10 cellular contexts compared by ENCODE assay signal in the genomic region with DNA sequence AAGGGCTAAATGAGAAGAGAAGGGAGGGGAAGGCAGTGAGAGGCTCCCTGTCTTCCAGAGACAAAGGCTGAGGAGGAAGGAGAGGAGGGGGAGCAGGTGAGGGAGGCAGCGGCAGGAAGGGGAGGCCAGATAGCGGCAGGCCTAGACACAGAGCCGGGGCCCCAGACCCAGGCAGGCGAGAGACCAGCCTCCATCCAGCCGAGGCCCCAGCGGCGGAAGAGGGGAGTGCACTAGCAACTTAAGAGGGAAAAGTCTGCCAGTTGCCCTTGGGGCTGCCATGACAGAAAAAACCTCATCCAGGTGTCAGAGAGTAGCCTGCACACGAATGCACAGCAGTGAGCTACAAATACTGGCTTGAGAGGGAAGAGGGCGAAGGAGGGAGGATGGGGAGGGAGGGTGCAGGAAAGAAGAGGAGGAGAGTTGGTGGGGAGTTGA. TPM values are rescaled to one million over a fixed set of nuclear protein-coding genes. Genes with fewer than 3 reads are reported as not detected.
DNase-seq lines count a peak whose midpoint lies in the region; ATAC-seq and TF ChIP-seq lines count a peak whose summit lies in the region.
"Had no signal": no experiment of that assay in that cellular context is flagged by ENCODE, and none has a peak within 500 bp of the region (broad histone marks: within the 10 kb centered on the region; RNA-seq: fewer than 3 reads in every experiment).

No MANE protein-coding gene starts in this region.

- H3K27me3 Mint-ChIP-seq in Caco-2 (ENCODE audit: insufficient read depth, unreplicated experiment) (no peaks in the 10 kb centered on the region), type B pancreatic cell (peaks cover 23% of the 10 kb centered on the region), HFFc6 (ENCODE audit: insufficient read depth) (peaks cover 18% of the 10 kb centered on the region)
- H3K27me3 Mint-ChIP-seq in activated T-cell treated with anti-CD3 and anti-CD28 coated beads, Interleukin-2, amount 50 U/mL, for 24 hours: peaks cover 11% of the 10 kb centered on the region

- H3K27me3 ChIP-seq in Caco-2 (replicated peaks; ENCODE audit: control insufficient read depth, insufficient read depth, low read length) (no peaks in the 10 kb centered on the region), Loucy (ENCODE audit: insufficient read depth, low read length, poor library complexity, severe bottlenecking) (no peaks in the 10 kb centered on the region)

- H3K9me3 ChIP-seq in Caco-2: no peaks in the 10 kb centered on the region
- no peaks in the 10 kb centered on the region for H3K9me3 ChIP-seq in Loucy (ENCODE audit: insufficient read depth, low read depth, low read length)

- peak in 1 of 2 experiments; percentile 34 for TF ChIP-seq CTCF in Caco-2 (IDR thresholded peaks at IDR 0.05; ENCODE audit: insufficient read depth in 1 of 2, low read depth in 1 of 2, low read length in 1 of 2, severe bottlenecking in 1 of 2, unreplicated experiment in 1 of 2)
- peak; percentile 38 for TF ChIP-seq CTCF in Loucy (conservative IDR thresholded peaks at IDR 0.05; ENCODE audit: low read length)
- TF ChIP-seq CTCF in type B pancreatic cell (conservative IDR thresholded peaks at IDR 0.05): peak; percentile 76
- no peak for TF ChIP-seq CTCF in omental fat pad (IDR thresholded peaks at IDR 0.05)
- TF ChIP-seq CTCF in HFFc6 (IDR thresholded peaks at IDR 0.05): no peak

- peak overlapping the region; percentile 40; the same call in 1 of the 2 replicates for H2AFZ ChIP-seq in Loucy (ENCODE audit: low read length)

- H3K4me1 ChIP-seq in Caco-2 (peaks cover 62% of the 10 kb centered on the region), Loucy (ENCODE audit: insufficient read depth, low read length, poor library complexity, severe bottlenecking) (peaks cover 34% of the 10 kb centered on the region)

- ATAC-seq in left colon: peak; percentile 14
- ATAC-seq in omental fat pad (ENCODE audit: low FRiP score): no peak
- ATAC-seq in HG03025 (IDR thresholded peaks at IDR 0.05; ENCODE audit: low FRiP score, unreplicated experiment): no peak

- no peaks in the 10 kb centered on the region for H4K20me1 ChIP-seq in Loucy (ENCODE audit: insufficient read depth, low read length, poor library complexity, severe bottlenecking)

- DNase-seq in Caco-2: peak; percentile 63 to 67
- peak; percentile 46 for DNase-seq in activated T-cell treated with anti-CD3 and anti-CD28 coated beads, Interleukin-2, amount 50 U/mL, for 24 hours
- no peak for DNase-seq in left colon
- peak; percentile 85 for DNase-seq in type B pancreatic cell (ENCODE audit: extremely low spot score, unreplicated experiment)
- no peak for DNase-seq in omental fat pad (ENCODE audit: low spot score)
- no peak for DNase-seq in HFFc6

- H3K9me3 Mint-ChIP-seq in Caco-2 (ENCODE audit: unreplicated experiment): no peaks in the 10 kb centered on the region
- H3K9me3 Mint-ChIP-seq in activated T-cell treated with anti-CD3 and anti-CD28 coated beads, Interleukin-2, amount 50 U/mL, for 24 hours: no peaks in the 10 kb centered on the region
- H3K9me3 Mint-ChIP-seq in type B pancreatic cell: no peaks in the 10 kb centered on the region
- H3K9me3 Mint-ChIP-seq in HFFc6: no peaks in the 10 kb centered on the region

- H3K4me1 Mint-ChIP-seq in Caco-2 (ENCODE audit: low read depth, unreplicated experiment): peaks cover 56% of the 10 kb centered on the region
- no peaks in the 10 kb centered on the region for H3K4me1 Mint-ChIP-seq in activated T-cell treated with anti-CD3 and anti-CD28 coated beads, Interleukin-2, amount 50 U/mL, for 24 hours (ENCODE audit: low read depth)
- peaks cover 59% of the 10 kb centered on the region for H3K4me1 Mint-ChIP-seq in type B pancreatic cell (ENCODE audit: unreplicated experiment)
- H3K4me1 Mint-ChIP-seq in HFFc6 (ENCODE audit: low read depth): peaks cover 8% of the 10 kb centered on the region

- POLR2A ChIA-PET in Caco-2 (lab: Charles Lee): no interaction called here

- H3K36me3 ChIP-seq in Caco-2 (ENCODE audit: control insufficient read depth, insufficient read depth, low read length) (no peaks in the 10 kb centered on the region), Loucy (ENCODE audit: insufficient read depth, low read length) (no peaks in the 10 kb centered on the region)

- peak overlapping the region; percentile 27 for H3K27ac Mint-ChIP-seq in Caco-2 (ENCODE audit: unreplicated experiment)
- H3K27ac Mint-ChIP-seq in activated T-cell treated with anti-CD3 and anti-CD28 coated beads, Interleukin-2, amount 50 U/mL, for 24 hours: no peak overlapping the region
- H3K27ac Mint-ChIP-seq in type B pancreatic cell: peak overlapping the region; percentile 88
- no peak overlapping the region for H3K27ac Mint-ChIP-seq in HFFc6

- intact Hi-C loops in Caco-2 (cut with micrococcal nuclease; ENCODE audit: unreplicated experiment) (no loop called here), left colon (cut with DNase I, micrococcal nuclease) (no loop called here)

- H3K4me3 Mint-ChIP-seq in Caco-2 (ENCODE audit: unreplicated experiment): no peak overlapping the region
- H3K4me3 Mint-ChIP-seq in activated T-cell treated with anti-CD3 and anti-CD28 coated beads, Interleukin-2, amount 50 U/mL, for 24 hours: no peak overlapping the region
- H3K4me3 Mint-ChIP-seq in type B pancreatic cell: peak overlapping the region; percentile 74
- no peak overlapping the region for H3K4me3 Mint-ChIP-seq in HFFc6

- BruUV-seq in Caco-2 (replicated peaks; lab: Mats Ljungman, UMichigan): no TSS peak

- no peaks in the 10 kb centered on the region for H3F3A ChIP-seq in Loucy (ENCODE audit: low read depth)

- H3K36me3 Mint-ChIP-seq in Caco-2 (ENCODE audit: insufficient read depth, unreplicated experiment) (no peaks in the 10 kb centered on the region), type B pancreatic cell (no peaks in the 10 kb centered on the region), HFFc6 (ENCODE audit: low read depth) (no peaks in the 10 kb centered on the region)
- no peaks in the 10 kb centered on the region for H3K36me3 Mint-ChIP-seq in activated T-cell treated with anti-CD3 and anti-CD28 coated beads, Interleukin-2, amount 50 U/mL, for 24 hours (ENCODE audit: low read depth)

- peak overlapping the region; percentile 50 for H3K9ac ChIP-seq in Loucy (ENCODE audit: low read depth, low read length, poor library complexity, severe bottlenecking)

- no peak overlapping the region for H3K4me3 ChIP-seq in Caco-2 (ENCODE audit: low read depth, low read length)
- no peak overlapping the region for H3K4me3 ChIP-seq in Loucy (ENCODE audit: low read length, poor library complexity, severe bottlenecking)

- CTCF ChIA-PET in Caco-2 (lab: Charles Lee): no interaction called here

- H3K79me2 ChIP-seq in Loucy (ENCODE audit: insufficient read depth, low read length): no peaks in the 10 kb centered on the region

- H3K4me2 ChIP-seq in Loucy (ENCODE audit: low read depth, low read length, poor library complexity, severe bottlenecking): no peak overlapping the region

- no peaks in the 10 kb centered on the region for H3K9me2 ChIP-seq in Loucy (replicated peaks; ENCODE audit: low read depth, low read length)

RNA-seq across cellular contexts. Expression of gene IGLL1, which starts 46.7 kb away (rescaled TPM):
- total RNA-seq in Caco-2 (2022) (not detected in 2 replicates), left colon (not detected), type B pancreatic cell (ENCODE audit: low replicate concordance) (not detected in 2 replicates), omental fat pad (not detected)
- total RNA-seq in HFFc6 (2021; fragmentation: NEBNext Ultra II Directional; extraction: Animal tissue kit (Norgen Biotek cat#: 25700)): not detected
- total RNA-seq: fibroblast of lung, temporal lobe had no signal

Comparison
In these comparisons a context has a peak if more than half of its experiments do, and no peak if none do; other contexts are left out.
1. DNase-seq: peak in Caco-2 (2 of 2), activated T-cell treated with anti-CD3 and anti-CD28 coated beads, Interleukin-2, amount 50 U/mL, for 24 hours (single experiment) and type B pancreatic cell (single experiment); none in left colon (0 of 2), omental fat pad (single experiment) and HFFc6 (single experiment).
2. H3K27ac Mint-ChIP-seq: peak in Caco-2 (single experiment) and type B pancreatic cell (single experiment); none in activated T-cell treated with anti-CD3 and anti-CD28 coated beads, Interleukin-2, amount 50 U/mL, for 24 hours (single experiment) and HFFc6 (single experiment).
3. CTCF ChIP-seq: peak in Loucy (single experiment) and type B pancreatic cell (single experiment); none in omental fat pad (0 of 3) and HFFc6 (single experiment).